8 cellular contexts compared by ENCODE assay signal in the genomic region with DNA sequence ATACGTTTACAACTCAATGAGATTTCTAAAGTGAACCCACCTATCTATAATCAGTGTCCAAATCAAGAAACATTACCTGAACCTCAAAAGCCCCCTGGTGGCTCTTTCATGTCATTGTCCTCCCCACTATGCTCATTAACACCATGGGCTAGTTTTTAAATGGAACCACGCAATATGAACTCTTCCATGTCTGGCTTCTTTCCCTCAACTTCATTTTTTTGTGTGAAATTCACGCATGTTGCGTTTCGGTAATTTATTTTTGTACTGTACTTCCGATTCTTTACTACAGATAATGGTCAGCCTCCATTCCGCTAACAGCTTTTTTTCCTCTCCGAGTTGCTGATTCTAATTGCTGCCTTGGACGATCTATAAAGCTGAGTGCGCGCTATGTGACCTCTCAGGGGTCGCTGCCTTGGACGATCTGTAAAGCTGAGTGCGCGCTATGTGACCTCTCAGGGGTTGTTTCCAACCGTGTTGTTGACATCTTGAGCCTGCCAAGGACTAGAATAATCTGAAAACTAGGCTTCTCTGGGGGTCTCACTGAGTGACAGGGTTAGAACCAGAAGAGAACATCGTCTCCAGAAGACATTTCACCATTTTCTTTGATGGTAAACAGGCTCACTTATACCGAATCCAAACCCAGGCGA. TPM values are rescaled to one million over a fixed set of nuclear protein-coding genes. Genes with fewer than 3 reads are reported as not detected.
DNase-seq lines count a peak whose midpoint lies in the region; ATAC-seq, FAIRE-seq and TF ChIP-seq lines count a peak whose summit lies in the region.

No MANE protein-coding gene starts in this region.

- H3K27me3 ChIP-seq in SJCRH30 = no peaks in the 10 kb centered on the region
- no peaks in the 10 kb centered on the region for H3K27me3 ChIP-seq in mammary epithelial cell (ENCODE audit: insufficient read depth, low read length)
- H3K27me3 ChIP-seq in keratinocyte (ENCODE audit: control insufficient read depth, extremely low read depth, insufficient read depth, low read length) = no peaks in the 10 kb centered on the region

- peak; percentile 67 for DNase-seq in COLO829 (ENCODE audit: low spot score)
- peak; percentile 95 for DNase-seq in NAMALWA (ENCODE audit: low spot score)
- DNase-seq in SJCRH30 = peak; percentile 44 to 82
- DNase-seq in mammary epithelial cell = peak; percentile 59
- peak; percentile 45 for DNase-seq in keratinocyte (ENCODE audit: low read depth, low spot score)
- peak; percentile 19 for DNase-seq in stimulated activated CD4-positive, alpha-beta T cell treated with anti-CD3 and anti-CD28 coated beads, Interleukin-4, amount 100 ng/mL, for 1 hour

- no peaks in the 10 kb centered on the region for H3K27me3 Mint-ChIP-seq in activated T-helper 17 cell treated with anti-CD3 and anti-CD28 coated beads, Interleukin-2, amount 50 U/mL, for 72 hours

- no peak overlapping the region for H3K4me3 Mint-ChIP-seq in activated T-helper 17 cell treated with anti-CD3 and anti-CD28 coated beads, Interleukin-2, amount 50 U/mL, for 72 hours

- no peaks in the 10 kb centered on the region for H3K9me3 Mint-ChIP-seq in activated T-helper 17 cell treated with anti-CD3 and anti-CD28 coated beads, Interleukin-2, amount 50 U/mL, for 72 hours

- peaks cover 3% of the 10 kb centered on the region for H3K9me1 ChIP-seq in keratinocyte (ENCODE audit: control insufficient read depth, extremely low read depth, insufficient read depth, low read length)

- H3K4me2 ChIP-seq in mammary epithelial cell (ENCODE audit: insufficient read depth, low read depth, low read length) (peak overlapping the region; percentile 92), keratinocyte (ENCODE audit: control insufficient read depth, extremely low read depth, insufficient read depth, low read depth, low read length) (peak overlapping the region; percentile 91)

- H3K4me3 ChIP-seq in SJCRH30 (peak overlapping the region; percentile 79), mammary epithelial cell (replicated peaks in 1 of 3; ENCODE audit: insufficient read depth in 1 of 3, low read depth in 2 of 3, low read length in 3 of 3) (peak overlapping the region; percentile 62 to 79 (median 65)), keratinocyte (ENCODE audit: control insufficient read depth in 2 of 3, extremely low read depth in 1 of 3, insufficient read depth in 2 of 3, low read depth in 1 of 3, low read length in 3 of 3) (peak overlapping the region; percentile 68 to 91 (median 75))

- TF ChIP-seq CTCF in mammary epithelial cell (conservative IDR thresholded peaks at IDR 0.05 in 1 of 2, IDR thresholded peaks at IDR 0.05 in 1 of 2; ENCODE audit: extremely low read depth in 1 of 2, insufficient read depth in 1 of 2, low read depth in 1 of 2, low read length in 2 of 2) (peak; percentile 79 to 84), keratinocyte (optimal IDR thresholded peaks at IDR 0.05 in 1 of 3, IDR thresholded peaks at IDR 0.05 in 1 of 3, conservative IDR thresholded peaks at IDR 0.05 in 1 of 3; ENCODE audit: extremely low read depth in 1 of 3, insufficient read depth in 2 of 3, low read length in 3 of 3) (peak; percentile 46 to 75 (median 46))

- dilution Hi-C loops in mammary epithelial cell (cut with HindIII; ENCODE audit: low sequenced_read_pairs) = no loop called here
- dilution Hi-C loops in keratinocyte (cut with MboI; ENCODE audit: extremely low pct_ligation_motif_present, low sequenced_read_pairs) = no loop called here

- peak overlapping the region; percentile 99 for H3K27ac ChIP-seq in SJCRH30
- peak overlapping the region; percentile 97 for H3K27ac ChIP-seq in mammary epithelial cell (ENCODE audit: insufficient read depth, low read depth, low read length)
- peak overlapping the region; percentile 100 for H3K27ac ChIP-seq in keratinocyte (ENCODE audit: control insufficient read depth, insufficient read depth, low read length)

- peaks cover 3% of the 10 kb centered on the region for H4K20me1 ChIP-seq in mammary epithelial cell (ENCODE audit: insufficient read depth, low read length)
- H4K20me1 ChIP-seq in keratinocyte (ENCODE audit: control insufficient read depth, extremely low read depth, insufficient read depth, low read length) = no peaks in the 10 kb centered on the region

- H3K4me1 Mint-ChIP-seq in activated T-helper 17 cell treated with anti-CD3 and anti-CD28 coated beads, Interleukin-2, amount 50 U/mL, for 72 hours = peaks cover 19% of the 10 kb centered on the region

- H3K27ac Mint-ChIP-seq in activated T-helper 17 cell treated with anti-CD3 and anti-CD28 coated beads, Interleukin-2, amount 50 U/mL, for 72 hours = no peak overlapping the region

- peaks cover 4% of the 10 kb centered on the region; the same call in 1 of the 2 replicates for H3K4me1 ChIP-seq in SJCRH30
- peaks cover 30% of the 10 kb centered on the region for H3K4me1 ChIP-seq in mammary epithelial cell (ENCODE audit: insufficient read depth, low read length)
- H3K4me1 ChIP-seq in keratinocyte (ENCODE audit: control insufficient read depth, extremely low read depth, insufficient read depth, low read length) = peaks cover 39% of the 10 kb centered on the region

- CTCF ChIA-PET in mammary epithelial cell (lab: Charles Lee; ENCODE audit: low non-redundant PET) = no interaction called here

- H3K9me3 ChIP-seq in SJCRH30 (replicated peaks) = no peaks in the 10 kb centered on the region
- no peaks in the 10 kb centered on the region for H3K9me3 ChIP-seq in mammary epithelial cell (replicated peaks; ENCODE audit: insufficient read depth, low read length)
- no peaks in the 10 kb centered on the region for H3K9me3 ChIP-seq in keratinocyte (ENCODE audit: control insufficient read depth, low read depth, low read length)

- peak; percentile 49 for FAIRE-seq in keratinocyte (lab: Jason Lieb, UNC)

- peak overlapping the region; percentile 97 for H3K9ac ChIP-seq in mammary epithelial cell (ENCODE audit: insufficient read depth, low read length)
- peak overlapping the region; percentile 100 for H3K9ac ChIP-seq in keratinocyte (ENCODE audit: control insufficient read depth, extremely low read depth, insufficient read depth, low read length)

- WGBS in mammary epithelial cell (ENCODE audit: low coverage, missing lambda C conversion rate) = 16% methylated on average over 19 of the region's 19 CpGs

- in situ Hi-C loops in mammary epithelial cell (cut with MboI; ENCODE audit: low sequenced_read_pairs in 2 of 2) = loop anchor here (25.0 kb wide), 1 partner anchor 736 kb away; no protein-coding TSS in a partner anchor

- BruUV-seq in mammary epithelial cell (replicated peaks; lab: Mats Ljungman, UMichigan) = no TSS peak

- peaks cover 59% of the 10 kb centered on the region for H3K36me3 Mint-ChIP-seq in activated T-helper 17 cell treated with anti-CD3 and anti-CD28 coated beads, Interleukin-2, amount 50 U/mL, for 72 hours (ENCODE audit: low read depth)

- H2AFZ ChIP-seq in mammary epithelial cell (ENCODE audit: low read depth, low read length) (peak overlapping the region; percentile 91), keratinocyte (ENCODE audit: control insufficient read depth, low read length) (peak overlapping the region; percentile 99)

- peak; percentile 1 for ATAC-seq in GM21515 (IDR thresholded peaks at IDR 0.05; ENCODE audit: unreplicated experiment)
- ATAC-seq in activated T-helper 17 cell treated with anti-CD3 and anti-CD28 coated beads, Interleukin-2, amount 50 U/mL, for 72 hours (replicated peaks) = no peak

- no peaks in the 10 kb centered on the region for H3K36me3 ChIP-seq in SJCRH30
- H3K36me3 ChIP-seq in mammary epithelial cell (ENCODE audit: insufficient read depth, low read length) = no peaks in the 10 kb centered on the region
- H3K36me3 ChIP-seq in keratinocyte (ENCODE audit: control insufficient read depth in 2 of 2, extremely low read depth in 1 of 2, insufficient read depth in 2 of 2, low read length in 2 of 2) = no peaks in the 10 kb centered on the region

- intact Hi-C loops in mammary epithelial cell (cut with micrococcal nuclease) = loop anchor here (1.0 to 10.0 kb wide), 4 partner anchors 24 to 734 kb away; a partner anchor contains a TSS

- H3K79me2 ChIP-seq in mammary epithelial cell (ENCODE audit: insufficient read depth, low read length) (peaks cover 48% of the 10 kb centered on the region), keratinocyte (ENCODE audit: control insufficient read depth, insufficient read depth, low read length) (peaks cover 39% of the 10 kb centered on the region)

RNA-seq across cellular contexts. Expression of a gene that starts 1.1 kb away (rescaled TPM):
- total RNA-seq in SJCRH30 (2014; rRNA removed; shearing (Covaris generic)) = 439 and 441 TPM in 2 replicates
- 100 to 1,000 TPM in 1 of 2 donors, 10 to 100 TPM in 1; 25.8 to 133 TPM for total RNA-seq in mammary epithelial cell
- 62.9 TPM for polyA plus RNA-seq in mammary epithelial cell
- polyA minus RNA-seq in mammary epithelial cell = 38.0 TPM
- polyA plus RNA-seq in keratinocyte = 18.3 to 67.8 TPM (median 59.3 TPM) in 3 replicates
- polyA plus RNA-seq in keratinocyte (2011; ENCODE audit: low read depth) = 55.6 TPM
- 35.6 and 38.3 TPM in 2 replicates for polyA plus RNA-seq in keratinocyte (2011; cell fraction: cytosol; rRNA removed)
- polyA plus RNA-seq in keratinocyte (2011; cell fraction: nucleus; rRNA removed) = 21.7 and 26.4 TPM in 2 replicates
- polyA plus RNA-seq in keratinocyte (2012; ENCODE audit: low replicate concordance) = 48.4 and 104 TPM in 2 replicates
- 1.4 to 12.3 TPM (median 3.2 TPM) in 3 replicates for polyA minus RNA-seq in keratinocyte
- 12.3 TPM for polyA minus RNA-seq in keratinocyte (2011; cell fraction: cytosol; rRNA and poly(A)+ RNA removed)
- polyA minus RNA-seq in keratinocyte (2011; cell fraction: nucleus; rRNA and poly(A)+ RNA removed) = 2.6 and 13.3 TPM in 2 replicates
- total RNA-seq in activated T-helper 17 cell treated with anti-CD3 and anti-CD28 coated beads, Interleukin-2, amount 50 U/mL, for 72 hours = 100 to 1,000 TPM; 289 to 427 TPM

RNA-seq across cellular contexts. Expression of a gene that starts 24.5 kb away (rescaled TPM):
- total RNA-seq in SJCRH30 (2014; rRNA removed; shearing (Covaris generic)) = 31.6 and 34.0 TPM in 2 replicates
- 10 to 100 TPM; 13.3 to 23.4 TPM for total RNA-seq in mammary epithelial cell
- polyA plus RNA-seq in mammary epithelial cell (14.9 TPM), keratinocyte (19.2 to 35.2 TPM (median 25.4 TPM) in 3 replicates)
- polyA minus RNA-seq in mammary epithelial cell (30.9 TPM), keratinocyte (3.5 to 12.2 TPM (median 9.6 TPM) in 3 replicates)
- 11.9 TPM for polyA plus RNA-seq in keratinocyte (2011; ENCODE audit: low read depth)
- polyA plus RNA-seq in keratinocyte (2011; cell fraction: cytosol; rRNA removed) = 19.6 and 26.5 TPM in 2 replicates
- polyA plus RNA-seq in keratinocyte (2011; cell fraction: nucleus; rRNA removed) = 18.2 and 21.3 TPM in 2 replicates
- 22.6 and 23.2 TPM in 2 replicates for polyA plus RNA-seq in keratinocyte (2012; ENCODE audit: low replicate concordance)
- 4.6 TPM for polyA minus RNA-seq in keratinocyte (2011; cell fraction: cytosol; rRNA and poly(A)+ RNA removed)
- polyA minus RNA-seq in keratinocyte (2011; cell fraction: nucleus; rRNA and poly(A)+ RNA removed) = 3.2 and 5.4 TPM in 2 replicates
- total RNA-seq in activated T-helper 17 cell treated with anti-CD3 and anti-CD28 coated beads, Interleukin-2, amount 50 U/mL, for 72 hours = 10 to 100 TPM; 25.0 to 31.5 TPM

Comparison
In these comparisons a context has a peak if more than half of its experiments do, and no peak if none do; other contexts are left out.
1. DNase-seq: peak in every context shown above with its lines; median percentile 95 in NAMALWA; 67 in COLO829; 63 in SJCRH30; 59 in mammary epithelial cell; 45 in keratinocyte; 19 in stimulated activated CD4-positive, alpha-beta T cell treated with anti-CD3 and anti-CD28 coated beads, Interleukin-4, amount 100 ng/mL, for 1 hour.